In the genomic region with DNA sequence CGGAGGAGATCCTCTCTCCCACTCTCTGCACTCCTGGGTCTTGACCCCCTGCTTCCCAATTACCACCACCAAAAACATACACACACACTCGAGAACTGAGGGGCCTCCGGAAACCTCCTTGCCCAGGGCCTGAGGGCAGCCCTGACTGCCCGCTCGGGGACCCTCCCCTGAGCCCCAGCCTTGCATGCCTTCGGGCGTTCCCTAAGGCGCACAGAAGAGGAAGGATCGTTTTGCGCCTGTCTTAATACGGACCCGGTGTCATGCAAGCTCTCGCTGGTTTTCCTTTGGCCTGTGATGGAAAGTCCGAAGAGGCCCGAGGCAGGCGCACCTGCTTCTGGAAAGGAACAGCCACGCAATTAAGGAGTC, we compare ENCODE assay signal across 8 cellular contexts. TPM values are rescaled to one million over a fixed set of nuclear protein-coding genes. Genes with fewer than 3 reads are reported as not detected.
DNase-seq lines count a peak whose midpoint lies in the region; ATAC-seq and TF ChIP-seq lines count a peak whose summit lies in the region.

No MANE protein-coding gene starts in this region.

- H3K9me3 ChIP-seq in endodermal cell (ENCODE audit: control insufficient read depth, low read length) (no peaks in the 10 kb centered on the region), skeletal muscle satellite cell (replicated peaks; ENCODE audit: low read length) (no peaks in the 10 kb centered on the region)

- no peaks in the 10 kb centered on the region for H3K36me3 Mint-ChIP-seq in endodermal cell (ENCODE audit: low read depth)

- peak; percentile 6; the same call in 1 of the 2 replicates for TF ChIP-seq CTCF in KMS-11 (conservative IDR thresholded peaks at IDR 0.05; ENCODE audit: low read depth, low read length)
- TF ChIP-seq CTCF in endodermal cell (conservative IDR thresholded peaks at IDR 0.05): no peak

- peak; percentile 4 for ATAC-seq in GM19397 (IDR thresholded peaks at IDR 0.05; ENCODE audit: unreplicated experiment)
- ATAC-seq in GM19463 (IDR thresholded peaks at IDR 0.05; ENCODE audit: unreplicated experiment): no peak
- no peak for ATAC-seq in GM21381 (IDR thresholded peaks at IDR 0.05; ENCODE audit: unreplicated experiment)

- H3K4me1 ChIP-seq in KMS-11 (ENCODE audit: low read depth, poor library complexity, severe bottlenecking): no peaks in the 10 kb centered on the region
- H3K4me1 ChIP-seq in endodermal cell (ENCODE audit: control insufficient read depth, insufficient read depth, low read length): peaks cover 6% of the 10 kb centered on the region
- H3K4me1 ChIP-seq in skeletal muscle satellite cell (ENCODE audit: control insufficient read depth, insufficient read depth, low read length): peaks cover 4% of the 10 kb centered on the region

- H3K27me3 ChIP-seq in KMS-11 (ENCODE audit: insufficient read depth, low read depth): no peaks in the 10 kb centered on the region
- H3K27me3 ChIP-seq in endodermal cell (ENCODE audit: control insufficient read depth, insufficient read depth, low read length, poor library complexity, severe bottlenecking): peaks cover 100% of the 10 kb centered on the region
- H3K27me3 ChIP-seq in skeletal muscle satellite cell (ENCODE audit: control insufficient read depth, insufficient read depth, low read length): peaks cover 46% of the 10 kb centered on the region

- peaks cover 97% of the 10 kb centered on the region for H3K27me3 Mint-ChIP-seq in endodermal cell (ENCODE audit: insufficient read depth)

- H3K4me3 ChIP-seq in KMS-11 (IDR thresholded peaks at IDR 0.05; ENCODE audit: insufficient read depth, low read depth, low read length): no peak overlapping the region
- H3K4me3 ChIP-seq in endodermal cell (ENCODE audit: low read length): peak overlapping the region; percentile 76
- no peak overlapping the region for H3K4me3 ChIP-seq in skeletal muscle satellite cell (ENCODE audit: low read length)

- peak overlapping the region; percentile 59 for H3K4me3 Mint-ChIP-seq in endodermal cell

- POLR2A ChIA-PET in HEK293T (lab: Yijun Ruan, JAX): no interaction called here

- H3K27ac ChIP-seq in KMS-11 (no peak overlapping the region), endodermal cell (ENCODE audit: low read depth, low read length) (no peak overlapping the region)

- no peak overlapping the region for H3K27ac Mint-ChIP-seq in endodermal cell

- H3K36me3 ChIP-seq in KMS-11 (ENCODE audit: insufficient read depth) (no peaks in the 10 kb centered on the region), endodermal cell (ENCODE audit: control insufficient read depth, insufficient read depth, low read length) (no peaks in the 10 kb centered on the region), skeletal muscle satellite cell (ENCODE audit: insufficient read depth, low read length) (no peaks in the 10 kb centered on the region)

- peak overlapping the region; percentile 81; the same call in 1 of the 2 replicates for H2AFZ ChIP-seq in KMS-11 (ENCODE audit: low read depth)

- H3K79me2 ChIP-seq in KMS-11 (ENCODE audit: insufficient read depth, low read depth): no peaks in the 10 kb centered on the region

- DNase-seq in endodermal cell (no peak), HEK293T (ENCODE audit: extremely low spot score) (no peak), NCI-H748 treated with DMSO at 0.1 percent for 48 hours (lab: John Stamatoyannopoulos, UW) (no peak)

- no peak overlapping the region for H3K9ac ChIP-seq in KMS-11
- no peak overlapping the region for H3K9ac ChIP-seq in endodermal cell (ENCODE audit: extremely low read depth, low read length, poor library complexity, severe bottlenecking)
- H3K9ac ChIP-seq in skeletal muscle satellite cell (ENCODE audit: low read depth, low read length): no peak overlapping the region

- no peaks in the 10 kb centered on the region for H4K20me1 ChIP-seq in KMS-11 (ENCODE audit: insufficient read depth)

- H3K4me2 ChIP-seq in KMS-11: no peak overlapping the region; the same call in 1 of the 2 replicates
- peak overlapping the region; percentile 95 for H3K4me2 ChIP-seq in skeletal muscle satellite cell (ENCODE audit: low read length)

- peaks cover 14% of the 10 kb centered on the region for H3K4me1 Mint-ChIP-seq in endodermal cell

- H3K9me3 Mint-ChIP-seq in endodermal cell: no peaks in the 10 kb centered on the region

- WGBS in endodermal cell (ENCODE audit: insufficient coverage in 1 of 2, insufficient read length in 1 of 2), 2 experiments: 17 to 25% methylated on average over 3 to 17 of the region's 17 CpGs

- CTCF ChIA-PET in HEK293T (lab: Yijun Ruan, JAX): interaction anchor here (0.6 to 0.8 kb wide), 2 partner anchors 25 to 107 kb away, joined by 3 to 4 read pairs; no protein-coding TSS in a partner anchor

TF ChIP-seq in HEK293T, 16 proteins besides CTCF, POLR2A, EP300 and RAD21:
- TF ChIP-seq HDGF (IDR thresholded peaks at IDR 0.05; ENCODE audit: borderline replicate concordance) (no peak), BHLHE40 (IDR thresholded peaks at IDR 0.05; ENCODE audit: borderline replicate concordance) (no peak), FOXA1 (IDR thresholded peaks at IDR 0.05) (no peak), LEF1 (IDR thresholded peaks at IDR 0.05; ENCODE audit: borderline replicate concordance) (no peak), L3MBTL2 (conservative IDR thresholded peaks at IDR 0.05) (no peak), FOXM1 (IDR thresholded peaks at IDR 0.05; ENCODE audit: borderline replicate concordance) (no peak), FOXK2 (IDR thresholded peaks at IDR 0.05) (no peak), SUZ12 (IDR thresholded peaks at IDR 0.05) (no peak)
- TF ChIP-seq, protein P1, sequence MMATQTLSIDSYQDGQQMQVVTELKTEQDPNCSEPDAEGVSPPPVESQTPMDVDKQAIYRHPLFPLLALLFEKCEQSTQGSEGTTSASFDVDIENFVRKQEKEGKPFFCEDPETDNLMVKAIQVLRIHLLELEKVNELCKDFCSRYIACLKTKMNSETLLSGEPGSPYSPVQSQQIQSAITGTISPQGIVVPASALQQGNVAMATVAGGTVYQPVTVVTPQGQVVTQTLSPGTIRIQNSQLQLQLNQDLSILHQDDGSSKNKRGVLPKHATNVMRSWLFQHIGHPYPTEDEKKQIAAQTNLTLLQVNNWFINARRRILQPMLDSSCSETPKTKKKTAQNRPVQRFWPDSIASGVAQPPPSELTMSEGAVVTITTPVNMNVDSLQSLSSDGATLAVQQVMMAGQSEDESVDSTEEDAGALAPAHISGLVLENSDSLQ (IDR thresholded peaks at IDR 0.05): no peak

RNA-seq across cellular contexts. Expression of a gene that starts 19.8 kb away (rescaled TPM):
- total RNA-seq in endodermal cell: not detected
- 39.3 TPM for polyA plus RNA-seq in endodermal cell (2013, experiment 1 of 2)
- 35.9 TPM for polyA plus RNA-seq in endodermal cell (2013, experiment 2 of 2)
- 0.44 and 1.3 TPM in 2 replicates for total RNA-seq in skeletal muscle satellite cell (2012; rRNA removed)
